26 cellular contexts compared by ENCODE assay signal in genomic region chr15:29291067-29291466, GRCh38.
"Had no signal": no experiment of that assay in that cellular context is flagged by ENCODE, and none has a peak within 500 bp of the region (broad histone marks: within the 10 kb centered on the region; RNA-seq: fewer than 3 reads in every experiment).

No MANE protein-coding gene starts in this region.

- H3K27me3 ChIP-seq: colonic mucosa, dorsolateral prefrontal cortex, esophagus squamous epithelium, foreskin keratinocyte, gastrocnemius medialis, gastroesophageal sphincter had no signal

- ATAC-seq: effector memory CD8-positive, alpha-beta T cell; esophagus mucosa; foreskin keratinocyte; gastrocnemius medialis; gastroesophageal sphincter; heart right ventricle had no signal

- DNase-seq: colonic mucosa; cortex of kidney; dorsolateral prefrontal cortex; effector CD4-positive, alpha-beta T cell; effector CD8-positive, alpha-beta T cell; effector memory CD4-positive, alpha-beta T cell; effector memory CD8-positive, alpha-beta T cell; endodermal cell; erythroblast; esophagus squamous epithelium; foreskin fibroblast; foreskin keratinocyte; foreskin melanocyte; gastrocnemius medialis; glutamatergic neuron; head of caudate nucleus; heart left ventricle; heart right ventricle had no signal

- H3K27ac ChIP-seq: colonic mucosa, coronary artery, dorsolateral prefrontal cortex, epithelial cell of prostate, esophagus squamous epithelium, foreskin keratinocyte, gastrocnemius medialis, gastroesophageal sphincter, heart left ventricle, heart right ventricle had no signal

- H3K36me3 ChIP-seq: colonic mucosa, esophagus squamous epithelium, gastrocnemius medialis, gastroesophageal sphincter, heart left ventricle, heart right ventricle had no signal

- H3K4me3 ChIP-seq: colonic mucosa, coronary artery, dorsolateral prefrontal cortex, esophagus squamous epithelium, gastrocnemius medialis, gastroesophageal sphincter, heart left ventricle, heart right ventricle had no signal

- H3K4me1 ChIP-seq: colonic mucosa, esophagus squamous epithelium, foreskin keratinocyte, gastrocnemius medialis, heart left ventricle, heart right ventricle had no signal

- H3K9me3 ChIP-seq: colonic mucosa, esophagus squamous epithelium, gastrocnemius medialis, heart left ventricle, heart right ventricle had no signal

- FAIRE-seq: colon, endometrium, endothelial cell of umbilical vein, frontal cortex had no signal
